In the genomic region with DNA sequence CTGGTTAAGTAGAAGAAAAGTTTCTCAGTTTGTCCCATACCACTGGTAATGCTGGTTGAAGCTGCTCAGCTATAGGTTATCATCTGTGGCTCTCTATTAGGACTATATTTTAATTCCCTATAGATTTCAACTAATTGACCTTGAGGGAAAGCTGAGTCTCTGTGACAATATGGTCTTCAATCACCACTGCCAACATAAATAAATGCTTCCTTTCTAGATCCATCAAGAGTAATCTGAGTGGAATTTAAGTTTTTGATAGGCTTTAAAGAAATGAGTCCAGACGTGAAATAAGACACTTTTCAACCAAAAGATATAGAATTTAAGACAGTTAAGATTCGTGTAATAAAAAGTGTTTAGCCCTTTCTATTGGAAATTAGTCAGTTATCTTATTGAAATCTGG, we compare ENCODE assay signal across 29 cellular contexts.
"Had no signal": no experiment of that assay in that cellular context is flagged by ENCODE, and none has a peak within 500 bp of the region (broad histone marks: within the 10 kb centered on the region; RNA-seq: fewer than 3 reads in every experiment).

No MANE protein-coding gene starts in this region.

- H3K9ac ChIP-seq: parathyroid adenoma had no signal

- H3K36me3 Mint-ChIP-seq: mesothelial cell of epicardium, naive B cell had no signal

- H3K27me3 Mint-ChIP-seq: effector memory CD8-positive, alpha-beta T cell; naive B cell; natural killer cell treated with Interleukin-12 subunit alpha and Interleukin-12 subunit beta and Interleukin-15 and Interleukin-18, amount 100 ng/mL, for 72 hours; progenitor cell of endocrine pancreas; stimulated activated naive CD8-positive, alpha-beta T cell treated with anti-CD3 and anti-CD28 coated beads, Interleukin-15, amount 100 ng/mL, for 72 hours had no signal

- H3K4me2 ChIP-seq: smooth muscle cell had no signal

- H3K4me1 ChIP-seq: left lung, parathyroid adenoma, right lobe of liver, suprapubic skin, thyroid gland, vagina had no signal

- H3K27ac ChIP-seq: coronary artery, gastrocnemius medialis, left lung, neutrophil, parathyroid adenoma, right lobe of liver, suprapubic skin, thyroid gland, vagina had no signal

- H3K27me3 ChIP-seq: gastrocnemius medialis, left lung, neutrophil, suprapubic skin, thyroid gland, vagina had no signal

- FAIRE-seq: endometrium, islet of Langerhans had no signal

- H3K4me3 ChIP-seq: coronary artery, gastrocnemius medialis, left lung, mucosa of descending colon, right lobe of liver, smooth muscle cell, suprapubic skin, thyroid gland, vagina had no signal

- ATAC-seq: effector memory CD8-positive, alpha-beta T cell; gastrocnemius medialis; left cardiac atrium; left lung; mucosa of descending colon; natural killer cell treated with Interleukin-12 subunit alpha and Interleukin-12 subunit beta and Interleukin-15 and Interleukin-18, amount 100 ng/mL, for 72 hours; right lobe of liver; stimulated activated naive CD8-positive, alpha-beta T cell treated with anti-CD3 and anti-CD28 coated beads, Interleukin-15, amount 100 ng/mL, for 72 hours had no signal

- H3K9me3 ChIP-seq: gastrocnemius medialis, left lung, mucosa of descending colon, neutrophil, right lobe of liver, suprapubic skin, thyroid gland, vagina had no signal

- H3K9me3 Mint-ChIP-seq: mesothelial cell of epicardium; neural crest cell; stimulated activated naive CD8-positive, alpha-beta T cell treated with anti-CD3 and anti-CD28 coated beads, Interleukin-15, amount 100 ng/mL, for 72 hours had no signal

- H3K27ac Mint-ChIP-seq: effector memory CD8-positive, alpha-beta T cell; mesothelial cell of epicardium; naive B cell; natural killer cell treated with Interleukin-12 subunit alpha and Interleukin-12 subunit beta and Interleukin-15 and Interleukin-18, amount 100 ng/mL, for 72 hours; progenitor cell of endocrine pancreas; stimulated activated naive CD8-positive, alpha-beta T cell treated with anti-CD3 and anti-CD28 coated beads, Interleukin-15, amount 100 ng/mL, for 72 hours had no signal

- H3K4me1 Mint-ChIP-seq: naive B cell; neural crest cell; stimulated activated naive CD8-positive, alpha-beta T cell treated with anti-CD3 and anti-CD28 coated beads, Interleukin-15, amount 100 ng/mL, for 72 hours had no signal

- DNase-seq: effector memory CD8-positive, alpha-beta T cell; gastrocnemius medialis; head of caudate nucleus; left cardiac atrium; left lung; mesenchymal stem cell; mucosa of descending colon; naive B cell; right lobe of liver; stimulated activated CD4-positive, alpha-beta T cell treated with anti-CD3 and anti-CD28 coated beads, Interleukin-12 subunit alpha, Interleukin-12 subunit beta, amount 100 ng/mL, for 4 hours; stimulated activated CD4-positive, alpha-beta T cell treated with anti-CD3 and anti-CD28 coated beads, Interleukin-1b, Interleukin-23, amount 100 ng/mL, for 48 hours; stimulated activated CD4-positive, alpha-beta T cell treated with anti-CD3 and anti-CD28 coated beads, Interleukin-4, amount 100 ng/mL, for 1 hour; stimulated activated CD8-positive, alpha-beta memory T cell treated with anti-CD3 and anti-CD28 coated beads, Interleukin-4, amount 100 ng/mL, for 48 hours; stimulated activated naive CD4-positive, alpha-beta T cell; stimulated activated naive CD8-positive, alpha-beta T cell treated with anti-CD3 and anti-CD28 coated beads, Interleukin-15, amount 100 ng/mL, for 72 hours; thyroid gland; trophoblast cell had no signal

- H3K36me3 ChIP-seq: gastrocnemius medialis, left lung, neutrophil, right lobe of liver, suprapubic skin, thyroid gland, vagina had no signal

- H2AFZ ChIP-seq: parathyroid adenoma had no signal

- H3K79me2 ChIP-seq: parathyroid adenoma had no signal

- H3K4me3 Mint-ChIP-seq: effector memory CD8-positive, alpha-beta T cell; mesothelial cell of epicardium; naive B cell; natural killer cell treated with Interleukin-12 subunit alpha and Interleukin-12 subunit beta and Interleukin-15 and Interleukin-18, amount 100 ng/mL, for 72 hours; neural crest cell; stimulated activated naive CD8-positive, alpha-beta T cell treated with anti-CD3 and anti-CD28 coated beads, Interleukin-15, amount 100 ng/mL, for 72 hours had no signal
